Comparison of ENCODE assay signal across 8 cellular contexts in genomic region chr12:57590536-57590891, GRCh38. TPM values are rescaled to one million over a fixed set of nuclear protein-coding genes. Genes with fewer than 3 reads are reported as not detected.
A peak's percentile ranks its signal among the peaks of the same experiment; 100 is the strongest.
DNase-seq lines count a peak whose midpoint lies in the region; ATAC-seq and TF ChIP-seq lines count a peak whose summit lies in the region.

No MANE protein-coding gene starts in this region.

- TF ChIP-seq POLR2A in thyroid gland (IDR thresholded peaks at IDR 0.05), result no peak

- intact Hi-C loops in thyroid gland (cut with DNase I), result no loop called here

- H3K4me3 Mint-ChIP-seq in activated T-cell treated with anti-CD3 and anti-CD28 coated beads, Interleukin-2, amount 50 U/mL, for 4 hours, result peak overlapping the region; percentile 89
- peak overlapping the region; percentile 86 for H3K4me3 Mint-ChIP-seq in activated naive CD8-positive, alpha-beta T cell

- H3K9me3 Mint-ChIP-seq in activated T-cell treated with anti-CD3 and anti-CD28 coated beads, Interleukin-2, amount 50 U/mL, for 4 hours, result no peaks in the 10 kb centered on the region
- H3K9me3 Mint-ChIP-seq in activated naive CD8-positive, alpha-beta T cell (ENCODE audit: low read depth), result no peaks in the 10 kb centered on the region

- peaks cover 11 to 26% of the 10 kb centered on the region in 2 donors for H3K4me1 ChIP-seq in thyroid gland

- peak overlapping the region in 2 of 3 donors; percentile 25 to 71 for H3K27ac ChIP-seq in thyroid gland

- WGBS in thyroid gland, 2 donors, result 12 to 17% methylated on average over 4 of the region's 4 CpGs

- H3K4me3 ChIP-seq in kidney epithelial cell (ENCODE audit: low read depth, low read length), result peak overlapping the region; percentile 96
- peak overlapping the region; percentile 83 to 88 (median 88) for H3K4me3 ChIP-seq in thyroid gland (replicated peaks in 1 of 3)

- H3K27ac Mint-ChIP-seq in activated naive CD8-positive, alpha-beta T cell, result peak overlapping the region; percentile 82

- H3K27me3 ChIP-seq in kidney epithelial cell (ENCODE audit: control insufficient read depth, insufficient read depth, low read length), result no peaks in the 10 kb centered on the region
- H3K27me3 ChIP-seq in thyroid gland, result no peaks in the 10 kb centered on the region

- peaks cover 7% of the 10 kb centered on the region for H3K36me3 Mint-ChIP-seq in activated T-cell treated with anti-CD3 and anti-CD28 coated beads, Interleukin-2, amount 50 U/mL, for 4 hours (ENCODE audit: insufficient read depth)
- H3K36me3 Mint-ChIP-seq in activated naive CD8-positive, alpha-beta T cell, result no peaks in the 10 kb centered on the region

- TF ChIP-seq CTCF in kidney epithelial cell (IDR thresholded peaks at IDR 0.05; ENCODE audit: insufficient read depth, low read length, poor library complexity, severe bottlenecking), result no peak
- TF ChIP-seq CTCF in thyroid gland (IDR thresholded peaks at IDR 0.05), result no peak

- H3K36me3 ChIP-seq in kidney epithelial cell (ENCODE audit: control insufficient read depth, insufficient read depth, low read length) (peaks cover under 1% of the 10 kb centered on the region), thyroid gland (peaks cover 0 to 4% of the 10 kb centered on the region in 2 donors)

- ATAC-seq in activated T-cell treated with anti-CD3 and anti-CD28 coated beads, Interleukin-2, amount 50 U/mL, for 4 hours, result no peak
- ATAC-seq in HG03457 (IDR thresholded peaks at IDR 0.05; ENCODE audit: unreplicated experiment), result no peak

- H3K27me3 Mint-ChIP-seq in activated T-cell treated with anti-CD3 and anti-CD28 coated beads, Interleukin-2, amount 50 U/mL, for 4 hours (ENCODE audit: low read depth), result no peaks in the 10 kb centered on the region
- H3K27me3 Mint-ChIP-seq in activated naive CD8-positive, alpha-beta T cell, result no peaks in the 10 kb centered on the region

- DNase-seq in activated T-cell treated with anti-CD3 and anti-CD28 coated beads, Interleukin-2, amount 50 U/mL, for 4 hours, result no peak
- DNase-seq in activated T-cell treated with anti-CD3 and anti-CD28 coated beads for 4 hours (no peak), kidney epithelial cell (ENCODE audit: low read depth) (no peak), thyroid gland (no peak), islet precursor cell (no peak), NCI-H2107 (lab: John Stamatoyannopoulos, UW) (no peak)

- H3K4me1 Mint-ChIP-seq in activated T-cell treated with anti-CD3 and anti-CD28 coated beads, Interleukin-2, amount 50 U/mL, for 4 hours (ENCODE audit: low read depth), result peaks cover 25% of the 10 kb centered on the region
- peaks cover 27% of the 10 kb centered on the region for H3K4me1 Mint-ChIP-seq in activated naive CD8-positive, alpha-beta T cell (ENCODE audit: low read depth)

- H3K9me3 ChIP-seq in thyroid gland, result no peaks in the 10 kb centered on the region

RNA-seq across cellular contexts. Expression of gene PIP4K2C, which starts 0.5 kb away (rescaled TPM):
- 10 to 100 TPM; 28.6 to 32.0 (median 29.1) TPM for total RNA-seq in activated T-cell treated with anti-CD3 and anti-CD28 coated beads, Interleukin-2, amount 50 U/mL, for 4 hours
- 96.0 and 105 TPM in 2 replicates for total RNA-seq in kidney epithelial cell
- 10 to 100 TPM; 29.6 to 82.6 (median 59.2) TPM for total RNA-seq in thyroid gland

RNA-seq across cellular contexts. Expression of gene DTX3, which starts 14.1 kb away (rescaled TPM):
- 10 to 100 TPM; 15.9 to 18.6 (median 17.0) TPM for total RNA-seq in activated T-cell treated with anti-CD3 and anti-CD28 coated beads, Interleukin-2, amount 50 U/mL, for 4 hours
- total RNA-seq in kidney epithelial cell (27.3 and 34.1 TPM in 2 replicates), thyroid gland (10 to 100 TPM; 29.2 to 42.0 (median 33.9) TPM)

RNA-seq across cellular contexts. Expression of gene ARHGEF25, which starts 20.7 kb away (rescaled TPM):
- 1 to 10 TPM in 1 of 3 donors, under 1 TPM in 2; 0.56 to 1.6 (median 0.65) TPM for total RNA-seq in activated T-cell treated with anti-CD3 and anti-CD28 coated beads, Interleukin-2, amount 50 U/mL, for 4 hours
- total RNA-seq in kidney epithelial cell (2.3 and 2.4 TPM in 2 replicates), thyroid gland (10 to 100 TPM in 1 of 4 donors, 1 to 10 TPM in 3; 3.3 to 25.8 (median 3.9) TPM)

RNA-seq across cellular contexts. Expression of gene KIF5A, which starts 40.7 kb away (rescaled TPM):
- total RNA-seq in activated T-cell treated with anti-CD3 and anti-CD28 coated beads, Interleukin-2, amount 50 U/mL, for 4 hours, result under 1 TPM; 0.56 to 0.98 (median 0.68) TPM
- total RNA-seq in kidney epithelial cell (1.2 and 1.9 TPM in 2 replicates), thyroid gland (under 1 TPM; 0.34 to 0.67 (median 0.51) TPM)

RNA-seq across cellular contexts. Expression of gene B4GALNT1, which starts 42.5 kb away (rescaled TPM):
- 1 to 10 TPM; 3.2 to 4.6 (median 3.6) TPM for total RNA-seq in activated T-cell treated with anti-CD3 and anti-CD28 coated beads, Interleukin-2, amount 50 U/mL, for 4 hours
- total RNA-seq in kidney epithelial cell (0.48 and 2.2 TPM in 2 replicates), thyroid gland (1 to 10 TPM in 3 of 4 donors, under 1 TPM in 1; 0.88 to 7.9 (median 2.2) TPM)
